ENCODE assay signal across 8 cellular contexts in genomic region chr12:70242695-70243509, GRCh38.
DNase-seq lines count a peak whose midpoint lies in the region; ATAC-seq and TF ChIP-seq lines count a peak whose summit lies in the region.

CNOT2 (plus strand) TSS chr12:70243433; CDS start chr12:70278227, 34,794 bp downstream.

- TF ChIP-seq POLR2A in GM18951 (IDR thresholded peaks at IDR 0.05; ENCODE audit: extremely low read depth, insufficient read depth, insufficient read length) = peak; percentile 78

- H3K27ac ChIP-seq in caudate nucleus (ENCODE audit: low read depth, low read length) = peak within 1 kb of the TSS; percentile 94

- ATAC-seq in HG03175 (IDR thresholded peaks at IDR 0.05; ENCODE audit: unreplicated experiment) = peak; percentile 76

- in situ Hi-C loops in GM18951 (cut with MboI; ENCODE audit: low sequenced_read_pairs, unreplicated experiment) = no loop called here

- DNase-seq in AG08396 (ENCODE audit: low spot score) = peak; percentile 85
- DNase-seq in NCI-H345 (lab: John Stamatoyannopoulos, UW) = peak; percentile 86
- DNase-seq in activated CD4-positive, CD25-positive, alpha-beta regulatory T cell (lab: John Stamatoyannopoulos, UW) = peak; percentile 74 to 82 (median 80)
- DNase-seq in caudate nucleus (lab: John Stamatoyannopoulos, UW) = peak in 60 of 61 donors; percentile 29 to 91 (median 82)
- DNase-seq in iris pigment epithelial cell (ENCODE audit: low read depth) = peak; percentile 88
- DNase-seq in stimulated activated CD4-positive, alpha-beta T cell treated with anti-CD3 and anti-CD28 coated beads, Interleukin-12 subunit alpha, Interleukin-12 subunit beta, amount 100 ng/mL, for 24 hours (ENCODE audit: low read depth in 2 of 2) = peak; percentile 78 to 84

Comparison
In these comparisons a context has a peak if more than half of its experiments do, and no peak if none do; other contexts are left out.
1. Peak in every context shown above with its lines: DNase-seq, ATAC-seq and H3K27ac ChIP-seq.